In the genomic region with DNA sequence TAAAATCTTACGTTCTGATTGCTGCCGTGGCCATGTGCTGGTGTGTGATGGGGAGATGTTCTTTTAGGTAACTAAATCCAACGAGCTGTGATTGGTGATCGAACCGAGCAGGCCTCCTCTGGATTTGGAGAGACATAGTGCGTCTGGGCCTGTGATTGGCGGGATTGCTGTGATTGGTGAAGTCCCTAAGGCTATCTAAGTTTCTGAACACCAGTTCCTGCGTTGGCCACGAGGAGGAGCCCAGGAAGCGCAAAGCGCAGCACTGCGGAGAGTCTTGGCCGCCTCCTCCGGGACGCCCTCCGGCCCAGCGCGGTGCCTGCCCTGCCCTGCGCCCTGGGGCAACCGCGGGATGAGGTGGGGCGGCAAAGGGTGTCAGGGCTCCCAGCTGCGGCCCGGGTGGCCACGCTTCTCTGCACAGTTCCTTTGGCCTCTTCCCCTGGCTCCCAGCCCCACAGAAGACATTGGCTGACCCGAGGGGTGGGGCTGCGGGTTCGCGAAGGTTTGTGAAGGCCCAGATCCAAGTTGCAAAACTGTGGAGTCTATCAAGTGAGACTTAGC, we compare ENCODE assay signal across 8 cellular contexts. TPM values are rescaled to one million over a fixed set of nuclear protein-coding genes. Genes with fewer than 3 reads are reported as not detected.
DNase-seq lines count a peak whose midpoint lies in the region; ATAC-seq, FAIRE-seq and TF ChIP-seq lines count a peak whose summit lies in the region.

No MANE protein-coding gene starts in this region.

- H3K36me3 ChIP-seq in Panc1 (ENCODE audit: control insufficient read depth, insufficient read depth, low read length) (no peaks in the 10 kb centered on the region), neural cell (ENCODE audit: insufficient read depth, low read length) (no peaks in the 10 kb centered on the region), stomach (no peaks in the 10 kb centered on the region)

- H3K4me2 ChIP-seq in neural cell (ENCODE audit: low read length) = no peak overlapping the region

- H3K27ac Mint-ChIP-seq in activated T-cell treated with anti-CD3 and anti-CD28 coated beads, Interleukin-2, amount 50 U/mL, for 24 hours = no peak overlapping the region

- FAIRE-seq in HTR-8/SVneo (lab: Jason Lieb, UNC) = peak; percentile 98

- DNase-seq in GM12865 (ENCODE audit: low read depth) (peak; percentile 79), HTR-8/SVneo (ENCODE audit: insufficient read length, low spot score) (peak; percentile 95), Panc1 (ENCODE audit: low read depth, low spot score) (peak; percentile 62), fibroblast of pulmonary artery (ENCODE audit: low read depth) (peak; percentile 75), stomach (peak; percentile 59)
- DNase-seq in activated T-cell treated with anti-CD3 and anti-CD28 coated beads, Interleukin-2, amount 50 U/mL, for 24 hours = peak; percentile 81

- H3K4me1 Mint-ChIP-seq in activated T-cell treated with anti-CD3 and anti-CD28 coated beads, Interleukin-2, amount 50 U/mL, for 24 hours (ENCODE audit: low read depth) = peaks cover 7% of the 10 kb centered on the region

- no peaks in the 10 kb centered on the region for H3K9me3 Mint-ChIP-seq in activated T-cell treated with anti-CD3 and anti-CD28 coated beads, Interleukin-2, amount 50 U/mL, for 24 hours

- H3K27me3 Mint-ChIP-seq in activated T-cell treated with anti-CD3 and anti-CD28 coated beads, Interleukin-2, amount 50 U/mL, for 24 hours = peaks cover 22% of the 10 kb centered on the region

- TF ChIP-seq EP300 in neural cell (conservative IDR thresholded peaks at IDR 0.05; ENCODE audit: poor library complexity, severe bottlenecking) = no peak
- no peak for TF ChIP-seq EP300 in stomach (IDR thresholded peaks at IDR 0.05)

- 14 to 30% (median 21%) methylated on average over 13 to 29 of the region's 29 CpGs for WGBS in stomach, 5 donors

- H3K9me2 ChIP-seq in neural cell (ENCODE audit: insufficient read depth, low read length) = no peaks in the 10 kb centered on the region

- ATAC-seq in Panc1 (peak; percentile 86), HG03097 (IDR thresholded peaks at IDR 0.05; ENCODE audit: low FRiP score, unreplicated experiment) (no peak)

- intact Hi-C loops in Panc1 (cut with micrococcal nuclease; ENCODE audit: unreplicated experiment) = loop anchor here (1.0 to 2.0 kb wide), 2 partner anchors 72 to 222 kb away; no protein-coding TSS in a partner anchor
- intact Hi-C loops in stomach (cut with DNase I; ENCODE audit: low total_unique reads) = loop anchor here (10.0 kb wide), 1 partner anchor 226 kb away; no protein-coding TSS in a partner anchor

- H3K4me3 Mint-ChIP-seq in activated T-cell treated with anti-CD3 and anti-CD28 coated beads, Interleukin-2, amount 50 U/mL, for 24 hours = no peak overlapping the region

- no peak overlapping the region for H3K9ac ChIP-seq in neural cell (ENCODE audit: low read length)

- no peaks in the 10 kb centered on the region for H4K20me1 ChIP-seq in neural cell (ENCODE audit: insufficient read depth)

- TF ChIP-seq POLR2A in stomach (IDR thresholded peaks at IDR 0.05) = no peak

- TF ChIP-seq CTCF in GM12865 (IDR thresholded peaks at IDR 0.05; ENCODE audit: insufficient read depth, low read depth, low read length, missing control alignments) (peak; percentile 88), Panc1 (IDR thresholded peaks at IDR 0.05) (peak; percentile 92), fibroblast of pulmonary artery (IDR thresholded peaks at IDR 0.05; ENCODE audit: low read length, missing control alignments) (peak; percentile 79), neural cell (IDR thresholded peaks at IDR 0.05; ENCODE audit: poor library complexity, severe bottlenecking) (peak; percentile 66), stomach (IDR thresholded peaks at IDR 0.05) (peak in 5 of 7 experiments; percentile 37 to 62 (median 54))

- H3F3A ChIP-seq in neural cell (ENCODE audit: insufficient read depth, low read length, poor library complexity, severe bottlenecking) = no peaks in the 10 kb centered on the region

- CTCF ChIA-PET in Panc1 (lab: Charles Lee) = no interaction called here

- H3K27me3 ChIP-seq in Panc1 (ENCODE audit: control insufficient read depth, insufficient read depth, low read length) (no peaks in the 10 kb centered on the region), neural cell (ENCODE audit: insufficient read depth, low read depth, low read length) (no peaks in the 10 kb centered on the region), stomach (peaks cover 0 to 31% (median 0%) of the 10 kb centered on the region in 3 donors)

- H3K9me3 ChIP-seq in Panc1 (ENCODE audit: control insufficient read depth, insufficient read depth, low read depth, low read length) (no peaks in the 10 kb centered on the region), neural cell (ENCODE audit: low read length) (no peaks in the 10 kb centered on the region), stomach (no peaks in the 10 kb centered on the region)

- no TSS peak for BruUV-seq in Panc1 (replicated peaks; lab: Mats Ljungman, UMichigan)

- peak; percentile 53 for TF ChIP-seq RAD21 in neural cell (conservative IDR thresholded peaks at IDR 0.05)

- H3K27ac ChIP-seq in Panc1 (ENCODE audit: low read length) (no peak overlapping the region), neural cell (ENCODE audit: low read length) (no peak overlapping the region), stomach (no peak overlapping the region)

- no peaks in the 10 kb centered on the region for H3K79me2 ChIP-seq in neural cell (replicated peaks; ENCODE audit: insufficient read depth, low read length)

- POLR2A ChIA-PET in Panc1 (lab: Charles Lee) = no interaction called here

- H3K4me1 ChIP-seq in Panc1 (ENCODE audit: control insufficient read depth, insufficient read depth, low read length) (peaks cover 10% of the 10 kb centered on the region; the same call in 1 of the 2 replicates), stomach (peaks cover 0 to 19% (median 10%) of the 10 kb centered on the region in 4 donors)

- in situ Hi-C loops in Panc1 (cut with HindIII; ENCODE audit: low pct_unique_long_range_greater_than_20kb, low sequenced_read_pairs) = loop anchor here (10.0 kb wide), 1 partner anchor 76 kb away; no protein-coding TSS in a partner anchor

- H3K4me3 ChIP-seq in GM12865 (ENCODE audit: low read depth, low read length) (no peak overlapping the region), Panc1 (ENCODE audit: low read depth in 2 of 2, low read length in 2 of 2) (0 out of 4 replicates have a peak overlapping the region, but pooled peaks of 1 of the 2 experiments have one; percentile 9), fibroblast of pulmonary artery (replicated peaks; ENCODE audit: low read depth, low read length) (no peak overlapping the region), neural cell (ENCODE audit: low read length) (no peak overlapping the region), stomach (no peak overlapping the region)

- no peaks in the 10 kb centered on the region for H3K36me3 Mint-ChIP-seq in activated T-cell treated with anti-CD3 and anti-CD28 coated beads, Interleukin-2, amount 50 U/mL, for 24 hours (ENCODE audit: low read depth)

- no peak overlapping the region for H2AFZ ChIP-seq in neural cell (ENCODE audit: low read depth, low read length)

TF ChIP-seq in neural cell, 6 proteins besides CTCF, POLR2A, EP300 and RAD21:
- TF ChIP-seq TAF1 (IDR thresholded peaks at IDR 0.05; ENCODE audit: low read depth) (no peak), SMC3 (conservative IDR thresholded peaks at IDR 0.05; ENCODE audit: poor library complexity) (peak; percentile 68)

RNA-seq across cellular contexts. Expression of gene HNF4A, which starts 33.0 kb away (rescaled TPM):
- total RNA-seq in Panc1 (2021; ENCODE audit: unreplicated experiment) (0.28 TPM), stomach (10 to 100 TPM; 10.3 to 64.8 (median 33.5) TPM)
- polyA plus RNA-seq in Panc1 (2012; ENCODE audit: insufficient read length) = 0.19 TPM
- polyA plus RNA-seq in neural cell (0.68 TPM in 1 of 2 replicates, not detected in the other), stomach (10 to 100 TPM in 1 of 3 donors, 1 to 10 TPM in 2; 1.3 to 18.5 (median 9.2) TPM)
- polyA minus RNA-seq in neural cell = not detected in 2 replicates

RNA-seq across cellular contexts. Expression of gene R3HDML, which starts 51.7 kb away (rescaled TPM):
- total RNA-seq in Panc1 (2021; ENCODE audit: unreplicated experiment) (not detected), stomach (not detected)
- not detected for polyA plus RNA-seq in Panc1 (2012; ENCODE audit: insufficient read length)
- polyA plus RNA-seq in neural cell (not detected in 2 replicates), stomach (not detected)
- polyA minus RNA-seq in neural cell = not detected in 2 replicates
